ENCODE assay signal across 1 cellular context in genomic region chr3:22959593-22959992, GRCh38.
TF ChIP-seq lines count a peak whose summit lies in the region.

No MANE protein-coding gene starts in this region.

TF ChIP-seq in GM12878, 131 proteins besides CTCF, POLR2A, EP300 and RAD21 (continued from another document and continues in another):
- TF ChIP-seq YBX1 (IDR thresholded peaks at IDR 0.05) = no peak
- no peak for TF ChIP-seq HDGF (IDR thresholded peaks at IDR 0.05)
- no peak for TF ChIP-seq RAD51 (IDR thresholded peaks at IDR 0.05)
- TF ChIP-seq HCFC1 (IDR thresholded peaks at IDR 0.05; ENCODE audit: low read length) = no peak
- TF ChIP-seq MXI1 (IDR thresholded peaks at IDR 0.05; ENCODE audit: low read depth, low read length) = no peak
- TF ChIP-seq ATF2 (IDR thresholded peaks at IDR 0.05; ENCODE audit: low read length) = peak; percentile 52
- TF ChIP-seq SMC3 (IDR thresholded peaks at IDR 0.05; ENCODE audit: borderline replicate concordance, low read length) = no peak
- TF ChIP-seq BCL11A (IDR thresholded peaks at IDR 0.05; ENCODE audit: low read depth, low read length) = 0 out of 2 replicates have a peak, but pooled peaks have one; percentile 44
- TF ChIP-seq RUNX3 (IDR thresholded peaks at IDR 0.05; ENCODE audit: low read length) = peak; percentile 69
- TF ChIP-seq ETV6 (conservative IDR thresholded peaks at IDR 0.05 in 1 of 2, IDR thresholded peaks at IDR 0.05 in 1 of 2; ENCODE audit: borderline replicate concordance in 1 of 2, low read depth in 1 of 2) = peak in 1 of 2 experiments; percentile 49; a peak in 1 of 4 replicates
- no peak for TF ChIP-seq REST (IDR thresholded peaks at IDR 0.05; ENCODE audit: low read depth, low read length)
- TF ChIP-seq CHD4 (IDR thresholded peaks at IDR 0.05) = no peak
- TF ChIP-seq NKRF (conservative IDR thresholded peaks at IDR 0.05) = no peak
- TF ChIP-seq BMI1 (IDR thresholded peaks at IDR 0.05; ENCODE audit: borderline replicate concordance) = no peak
- TF ChIP-seq CEBPB (IDR thresholded peaks at IDR 0.05; ENCODE audit: borderline replicate concordance in 1 of 2, low read depth in 2 of 2, low read length in 2 of 2) = no peak
- 0 out of 2 replicates have a peak, but pooled peaks have one; percentile 39 for TF ChIP-seq RCOR1 (conservative IDR thresholded peaks at IDR 0.05; ENCODE audit: low read depth, low read length)
- no peak for TF ChIP-seq FOXK2 (IDR thresholded peaks at IDR 0.05)
- no peak for TF ChIP-seq PBX3 (IDR thresholded peaks at IDR 0.05; ENCODE audit: insufficient replicate concordance, low read depth, low read length)
- no peak for TF ChIP-seq ZZZ3 (IDR thresholded peaks at IDR 0.05; ENCODE audit: control insufficient read depth, insufficient read length, low read depth)
- TF ChIP-seq CBX5 (IDR thresholded peaks at IDR 0.05; ENCODE audit: low read depth) = no peak
- TF ChIP-seq MEF2B (IDR thresholded peaks at IDR 0.05; ENCODE audit: partially characterized antibody, poor library complexity, severe bottlenecking) = peak; percentile 86
- TF ChIP-seq TBL1XR1 (IDR thresholded peaks at IDR 0.05; ENCODE audit: low read depth, low read length) = no peak
- TF ChIP-seq CBFB (IDR thresholded peaks at IDR 0.05; ENCODE audit: low read depth) = no peak
- TF ChIP-seq USF2 (IDR thresholded peaks at IDR 0.05; ENCODE audit: borderline replicate concordance, low read depth, low read length) = no peak
- peak in 1 of 2 experiments; percentile 40; a peak in 1 of 3 replicates for TF ChIP-seq EGR1 (IDR thresholded peaks at IDR 0.05; ENCODE audit: borderline replicate concordance in 1 of 2, low read depth in 2 of 2, low read length in 2 of 2)
- TF ChIP-seq RFX5 (IDR thresholded peaks at IDR 0.05; ENCODE audit: low read depth, low read length) = peak; percentile 77; the same call in 1 of the 2 replicates
- TF ChIP-seq IKZF1 (conservative IDR thresholded peaks at IDR 0.05) = peak; percentile 72
- TF ChIP-seq CBX3 (IDR thresholded peaks at IDR 0.05; ENCODE audit: borderline replicate concordance, low read depth) = no peak
- no peak for TF ChIP-seq MYC (IDR thresholded peaks at IDR 0.05; ENCODE audit: insufficient read depth, insufficient read length, insufficient replicate concordance, low read length, severe bottlenecking)
- TF ChIP-seq TCF3 (IDR thresholded peaks at IDR 0.05; ENCODE audit: borderline replicate concordance, insufficient read depth, low read depth, low read length) = no peak
- no peak for TF ChIP-seq NRF1 (conservative IDR thresholded peaks at IDR 0.05; ENCODE audit: low read depth, low read length)
- TF ChIP-seq NR2C1 (IDR thresholded peaks at IDR 0.05) = no peak
- TF ChIP-seq ZNF592 (IDR thresholded peaks at IDR 0.05) = no peak
- TF ChIP-seq YY1 (IDR thresholded peaks at IDR 0.05; ENCODE audit: low read depth, low read length) = peak; percentile 60; the same call in 1 of the 2 replicates
- no peak for TF ChIP-seq ZBED1 (IDR thresholded peaks at IDR 0.05; ENCODE audit: borderline replicate concordance)
- no peak for TF ChIP-seq SRF (IDR thresholded peaks at IDR 0.05; ENCODE audit: low read depth in 2 of 2, low read length in 2 of 2)
- TF ChIP-seq SKIL (IDR thresholded peaks at IDR 0.05; ENCODE audit: low read depth, poor library complexity, severe bottlenecking) = peak; percentile 22
- no peak for TF ChIP-seq TAF1 (IDR thresholded peaks at IDR 0.05; ENCODE audit: borderline replicate concordance, low read depth, low read length)
- TF ChIP-seq FOXM1 (IDR thresholded peaks at IDR 0.05; ENCODE audit: low read depth, low read length) = no peak
- TF ChIP-seq EED (IDR thresholded peaks at IDR 0.05; ENCODE audit: low read depth) = peak; percentile 80
- TF ChIP-seq PML (IDR thresholded peaks at IDR 0.05; ENCODE audit: low read length) = no peak
- peak; percentile 42; the same call in 1 of the 2 replicates for TF ChIP-seq ZNF217 (IDR thresholded peaks at IDR 0.05)
- peak; percentile 76; the same call in 1 of the 2 replicates for TF ChIP-seq RELB (IDR thresholded peaks at IDR 0.05; ENCODE audit: low read depth)
- TF ChIP-seq MTA2 (IDR thresholded peaks at IDR 0.05; ENCODE audit: low read depth) = peak; percentile 12; the same call in 1 of the 2 replicates
- TF ChIP-seq CREM (IDR thresholded peaks at IDR 0.05; ENCODE audit: low read depth) = peak; percentile 38; the same call in 1 of the 2 replicates
- no peak for TF ChIP-seq GABPA (IDR thresholded peaks at IDR 0.05; ENCODE audit: low read depth)
- TF ChIP-seq PAX8 (IDR thresholded peaks at IDR 0.05) = no peak
- no peak for TF ChIP-seq MEF2A (IDR thresholded peaks at IDR 0.05; ENCODE audit: insufficient read depth, low read depth, low read length)
- no peak for TF ChIP-seq KDM1A (IDR thresholded peaks at IDR 0.05; ENCODE audit: borderline replicate concordance)
- TF ChIP-seq ATF7 (IDR thresholded peaks at IDR 0.05; ENCODE audit: low read depth) = peak; percentile 15; the same call in 1 of the 2 replicates
